1 cellular context compared by ENCODE assay signal in the genomic region with DNA sequence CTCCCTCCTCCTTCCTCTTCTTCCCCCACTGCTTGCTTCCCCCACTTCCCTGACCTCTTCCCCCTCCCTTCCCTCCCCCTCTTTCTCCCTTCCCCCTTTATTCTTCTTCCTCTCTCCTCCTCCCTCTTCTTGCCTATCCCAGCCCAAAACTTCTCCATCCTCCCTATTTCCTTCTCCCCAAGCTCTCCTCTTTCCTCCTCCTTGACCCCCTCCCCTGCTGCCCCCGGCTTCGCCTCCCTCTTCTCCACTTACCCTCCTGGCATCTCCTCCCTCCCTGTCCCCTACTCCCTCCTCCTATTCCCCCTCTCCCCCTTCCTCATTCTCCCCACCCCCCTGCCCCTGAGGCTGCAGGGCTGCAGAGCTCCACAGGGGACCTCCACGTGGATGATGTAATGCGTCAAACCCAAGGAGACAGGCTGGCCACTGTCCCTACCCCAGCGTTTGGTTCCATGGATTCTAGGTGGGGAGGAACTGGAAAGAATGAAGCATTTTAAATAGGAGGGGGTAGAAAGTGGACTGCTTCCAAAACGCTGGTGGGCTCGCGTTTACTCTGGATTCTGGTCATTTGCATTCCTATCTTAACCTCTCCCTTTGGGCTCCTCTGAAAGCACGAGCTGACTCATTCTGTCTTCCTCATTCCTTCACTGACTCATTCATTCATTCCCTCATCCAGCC.
TF ChIP-seq lines count a peak whose summit lies in the region.

No MANE protein-coding gene starts in this region.

TF ChIP-seq in HepG2, 621 proteins besides CTCF, POLR2A, EP300 and RAD21:
- no peak for TF ChIP-seq AFF4 (CRISPR knock-in tag; IDR thresholded peaks at IDR 0.05)
- peak; percentile 91 for TF ChIP-seq ZNF24 (IDR thresholded peaks at IDR 0.05)
- peak; percentile 66 for TF ChIP-seq FOSL2 (CRISPR knock-in tag; IDR thresholded peaks at IDR 0.05)
- no peak for TF ChIP-seq ZNF431 (CRISPR knock-in tag; IDR thresholded peaks at IDR 0.05; ENCODE audit: borderline replicate concordance, low read depth)
- TF ChIP-seq SAP130 (CRISPR knock-in tag; IDR thresholded peaks at IDR 0.05; ENCODE audit: low read depth) = 0 out of 2 replicates have a peak, but pooled peaks have one; percentile 13
- TF ChIP-seq ZNF776 (CRISPR knock-in tag; IDR thresholded peaks at IDR 0.05) = no peak
- peak; percentile 53; the same call in 1 of the 2 replicates for TF ChIP-seq ATF7 (IDR thresholded peaks at IDR 0.05)
- TF ChIP-seq ATF7 (CRISPR knock-in tag; IDR thresholded peaks at IDR 0.05) = no peak
- no peak for TF ChIP-seq ZNF773 (CRISPR knock-in tag; IDR thresholded peaks at IDR 0.05; ENCODE audit: borderline replicate concordance)
- TF ChIP-seq NR0B2 (CRISPR knock-in tag; IDR thresholded peaks at IDR 0.05) = no peak
- no peak for TF ChIP-seq ONECUT2 (CRISPR knock-in tag; IDR thresholded peaks at IDR 0.05)
- TF ChIP-seq SNRNP70 (IDR thresholded peaks at IDR 0.05; ENCODE audit: low read depth, low read length) = no peak
- no peak for TF ChIP-seq ZNF713 (CRISPR knock-in tag; IDR thresholded peaks at IDR 0.05)
- TF ChIP-seq, protein P1, sequence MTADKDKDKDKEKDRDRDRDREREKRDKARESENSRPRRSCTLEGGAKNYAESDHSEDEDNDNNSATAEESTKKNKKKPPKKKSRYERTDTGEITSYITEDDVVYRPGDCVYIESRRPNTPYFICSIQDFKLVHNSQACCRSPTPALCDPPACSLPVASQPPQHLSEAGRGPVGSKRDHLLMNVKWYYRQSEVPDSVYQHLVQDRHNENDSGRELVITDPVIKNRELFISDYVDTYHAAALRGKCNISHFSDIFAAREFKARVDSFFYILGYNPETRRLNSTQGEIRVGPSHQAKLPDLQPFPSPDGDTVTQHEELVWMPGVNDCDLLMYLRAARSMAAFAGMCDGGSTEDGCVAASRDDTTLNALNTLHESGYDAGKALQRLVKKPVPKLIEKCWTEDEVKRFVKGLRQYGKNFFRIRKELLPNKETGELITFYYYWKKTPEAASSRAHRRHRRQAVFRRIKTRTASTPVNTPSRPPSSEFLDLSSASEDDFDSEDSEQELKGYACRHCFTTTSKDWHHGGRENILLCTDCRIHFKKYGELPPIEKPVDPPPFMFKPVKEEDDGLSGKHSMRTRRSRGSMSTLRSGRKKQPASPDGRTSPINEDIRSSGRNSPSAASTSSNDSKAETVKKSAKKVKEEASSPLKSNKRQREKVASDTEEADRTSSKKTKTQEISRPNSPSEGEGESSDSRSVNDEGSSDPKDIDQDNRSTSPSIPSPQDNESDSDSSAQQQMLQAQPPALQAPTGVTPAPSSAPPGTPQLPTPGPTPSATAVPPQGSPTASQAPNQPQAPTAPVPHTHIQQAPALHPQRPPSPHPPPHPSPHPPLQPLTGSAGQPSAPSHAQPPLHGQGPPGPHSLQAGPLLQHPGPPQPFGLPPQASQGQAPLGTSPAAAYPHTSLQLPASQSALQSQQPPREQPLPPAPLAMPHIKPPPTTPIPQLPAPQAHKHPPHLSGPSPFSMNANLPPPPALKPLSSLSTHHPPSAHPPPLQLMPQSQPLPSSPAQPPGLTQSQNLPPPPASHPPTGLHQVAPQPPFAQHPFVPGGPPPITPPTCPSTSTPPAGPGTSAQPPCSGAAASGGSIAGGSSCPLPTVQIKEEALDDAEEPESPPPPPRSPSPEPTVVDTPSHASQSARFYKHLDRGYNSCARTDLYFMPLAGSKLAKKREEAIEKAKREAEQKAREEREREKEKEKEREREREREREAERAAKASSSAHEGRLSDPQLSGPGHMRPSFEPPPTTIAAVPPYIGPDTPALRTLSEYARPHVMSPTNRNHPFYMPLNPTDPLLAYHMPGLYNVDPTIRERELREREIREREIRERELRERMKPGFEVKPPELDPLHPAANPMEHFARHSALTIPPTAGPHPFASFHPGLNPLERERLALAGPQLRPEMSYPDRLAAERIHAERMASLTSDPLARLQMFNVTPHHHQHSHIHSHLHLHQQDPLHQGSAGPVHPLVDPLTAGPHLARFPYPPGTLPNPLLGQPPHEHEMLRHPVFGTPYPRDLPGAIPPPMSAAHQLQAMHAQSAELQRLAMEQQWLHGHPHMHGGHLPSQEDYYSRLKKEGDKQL (CRISPR knock-in tag; IDR thresholded peaks at IDR 0.05; ENCODE audit: low read depth) = no peak
- no peak for TF ChIP-seq SMAD9 (CRISPR knock-in tag; IDR thresholded peaks at IDR 0.05)
- 0 out of 2 replicates have a peak, but pooled peaks have one; percentile 13 for TF ChIP-seq ELF3 (CRISPR knock-in tag; IDR thresholded peaks at IDR 0.05)
